ENCODE assay signal across 27 cellular contexts in genomic region chr16:4946917-4947316, GRCh38. TPM values are rescaled to one million over a fixed set of nuclear protein-coding genes. Genes with fewer than 3 reads are reported as not detected.
"Had no signal": no experiment of that assay in that cellular context is flagged by ENCODE, and none has a peak within 500 bp of the region (broad histone marks: within the 10 kb centered on the region; RNA-seq: fewer than 3 reads in every experiment).

No MANE protein-coding gene starts in this region.

- H3K36me3 ChIP-seq: breast epithelium, ovary, prostate gland, sigmoid colon, stomach, thyroid gland, upper lobe of right lung had no signal

- ATAC-seq: activated CD4-positive, alpha-beta T cell treated with anti-CD3 and anti-CD28 coated beads for 36 hours; activated naive CD4-positive, alpha-beta T cell treated with anti-CD3 and anti-CD28 coated beads, Interleukin-2, amount 50 U/mL, for 72 hours; activated T-cell treated with anti-CD3 and anti-CD28 coated beads, Interleukin-2, amount 50 U/mL, for 72 hours; naive thymus-derived CD4-positive, alpha-beta T cell; stimulated activated effector memory CD8-positive, alpha-beta T cell treated with anti-CD3 and anti-CD28 coated beads, Interleukin-12 subunit alpha, Interleukin-12 subunit beta, amount 100 ng/mL, for 72 hours; upper lobe of right lung had no signal

- H3K36me3 Mint-ChIP-seq: activated naive CD4-positive, alpha-beta T cell treated with anti-CD3 and anti-CD28 coated beads, Interleukin-2, amount 50 U/mL, for 72 hours; naive thymus-derived CD4-positive, alpha-beta T cell; stimulated activated effector memory CD8-positive, alpha-beta T cell treated with anti-CD3 and anti-CD28 coated beads, Interleukin-12 subunit alpha, Interleukin-12 subunit beta, amount 100 ng/mL, for 72 hours had no signal

- H3K27ac ChIP-seq: prostate gland, thyroid gland, upper lobe of right lung had no signal

- H3K4me3 Mint-ChIP-seq: activated CD4-positive, alpha-beta T cell treated with anti-CD3 and anti-CD28 coated beads for 36 hours; activated T-cell treated with anti-CD3 and anti-CD28 coated beads, Interleukin-2, amount 50 U/mL, for 72 hours; central memory CD8-positive, alpha-beta T cell; naive thymus-derived CD4-positive, alpha-beta T cell; stimulated activated effector memory CD8-positive, alpha-beta T cell treated with anti-CD3 and anti-CD28 coated beads, Interleukin-12 subunit alpha, Interleukin-12 subunit beta, amount 100 ng/mL, for 72 hours had no signal

- H3K27ac Mint-ChIP-seq: activated CD4-positive, alpha-beta T cell treated with anti-CD3 and anti-CD28 coated beads for 36 hours; activated T-cell treated with anti-CD3 and anti-CD28 coated beads, Interleukin-2, amount 50 U/mL, for 72 hours; naive thymus-derived CD4-positive, alpha-beta T cell; stimulated activated effector memory CD8-positive, alpha-beta T cell treated with anti-CD3 and anti-CD28 coated beads, Interleukin-12 subunit alpha, Interleukin-12 subunit beta, amount 100 ng/mL, for 72 hours had no signal

- H3K4me1 Mint-ChIP-seq: activated CD4-positive, alpha-beta T cell treated with anti-CD3 and anti-CD28 coated beads for 36 hours; central memory CD8-positive, alpha-beta T cell; stimulated activated effector memory CD8-positive, alpha-beta T cell treated with anti-CD3 and anti-CD28 coated beads, Interleukin-12 subunit alpha, Interleukin-12 subunit beta, amount 100 ng/mL, for 72 hours had no signal

- H3K4me3 ChIP-seq: breast epithelium, ovary, prostate gland, sigmoid colon, stomach, thyroid gland, upper lobe of right lung had no signal

- H3K9me3 Mint-ChIP-seq: activated naive CD4-positive, alpha-beta T cell treated with anti-CD3 and anti-CD28 coated beads, Interleukin-2, amount 50 U/mL, for 72 hours; activated T-cell treated with anti-CD3 and anti-CD28 coated beads, Interleukin-2, amount 50 U/mL, for 72 hours; central memory CD8-positive, alpha-beta T cell; stimulated activated effector memory CD8-positive, alpha-beta T cell treated with anti-CD3 and anti-CD28 coated beads, Interleukin-12 subunit alpha, Interleukin-12 subunit beta, amount 100 ng/mL, for 72 hours had no signal

- H3K27me3 ChIP-seq: breast epithelium, ovary, sigmoid colon, stomach, thyroid gland, upper lobe of right lung had no signal

- H3K9me3 ChIP-seq: breast epithelium, ovary, prostate gland, sigmoid colon, stomach, thyroid gland, upper lobe of right lung had no signal

- DNase-seq: activated CD4-positive, alpha-beta T cell treated with anti-CD3 and anti-CD28 coated beads for 36 hours; activated CD4-positive, alpha-beta T cell treated with anti-CD3 and anti-CD28 coated beads, Interleukin-2, amount 50 U/mL, for 4 hours; activated CD4-positive, CD25-positive, alpha-beta regulatory T cell; activated naive CD4-positive, alpha-beta T cell; activated T-cell treated with anti-CD3 and anti-CD28 coated beads for 4 hours; activated T-cell treated with anti-CD3 and anti-CD28 coated beads, Interleukin-2, amount 50 U/mL, for 72 hours; dermis blood vessel endothelial cell; effector CD4-positive, alpha-beta T cell; head of caudate nucleus; hypothalamus; midbrain; naive thymus-derived CD4-positive, alpha-beta T cell; ovary; retina; sigmoid colon; small intestine; stimulated activated CD4-positive, alpha-beta T cell treated with anti-CD3 and anti-CD28 coated beads, Interleukin-4, amount 100 ng/mL, for 24 hours; stomach; thyroid gland; upper lobe of right lung had no signal

RNA-seq across cellular contexts. Expression of gene PPL, which starts 10.0 kb away (rescaled TPM):
- total RNA-seq: activated CD4-positive, alpha-beta T cell treated with anti-CD3 and anti-CD28 coated beads for 36 hours; activated naive CD4-positive, alpha-beta T cell treated with anti-CD3 and anti-CD28 coated beads, Interleukin-2, amount 50 U/mL, for 72 hours; naive thymus-derived CD4-positive, alpha-beta T cell; T-helper 1 cell treated with Interleukin-12 subunit alpha and Interleukin-12 subunit beta and Interleukin-4 antibody, amounts not matched to agents 30 ng/mL and 1 ng/mL, for 36 hours had no signal

RNA-seq across cellular contexts. Expression of gene SEC14L5, which starts 11.2 kb away (rescaled TPM):
- total RNA-seq: dermis blood vessel endothelial cell; kidney epithelial cell; T-helper 1 cell treated with Interleukin-12 subunit alpha and Interleukin-12 subunit beta and Interleukin-4 antibody, amounts not matched to agents 30 ng/mL and 1 ng/mL, for 36 hours had no signal
- polyA plus RNA-seq: naive thymus-derived CD4-positive, alpha-beta T cell had no signal
